ENCODE assay signal across 1 cellular context in the genomic region with DNA sequence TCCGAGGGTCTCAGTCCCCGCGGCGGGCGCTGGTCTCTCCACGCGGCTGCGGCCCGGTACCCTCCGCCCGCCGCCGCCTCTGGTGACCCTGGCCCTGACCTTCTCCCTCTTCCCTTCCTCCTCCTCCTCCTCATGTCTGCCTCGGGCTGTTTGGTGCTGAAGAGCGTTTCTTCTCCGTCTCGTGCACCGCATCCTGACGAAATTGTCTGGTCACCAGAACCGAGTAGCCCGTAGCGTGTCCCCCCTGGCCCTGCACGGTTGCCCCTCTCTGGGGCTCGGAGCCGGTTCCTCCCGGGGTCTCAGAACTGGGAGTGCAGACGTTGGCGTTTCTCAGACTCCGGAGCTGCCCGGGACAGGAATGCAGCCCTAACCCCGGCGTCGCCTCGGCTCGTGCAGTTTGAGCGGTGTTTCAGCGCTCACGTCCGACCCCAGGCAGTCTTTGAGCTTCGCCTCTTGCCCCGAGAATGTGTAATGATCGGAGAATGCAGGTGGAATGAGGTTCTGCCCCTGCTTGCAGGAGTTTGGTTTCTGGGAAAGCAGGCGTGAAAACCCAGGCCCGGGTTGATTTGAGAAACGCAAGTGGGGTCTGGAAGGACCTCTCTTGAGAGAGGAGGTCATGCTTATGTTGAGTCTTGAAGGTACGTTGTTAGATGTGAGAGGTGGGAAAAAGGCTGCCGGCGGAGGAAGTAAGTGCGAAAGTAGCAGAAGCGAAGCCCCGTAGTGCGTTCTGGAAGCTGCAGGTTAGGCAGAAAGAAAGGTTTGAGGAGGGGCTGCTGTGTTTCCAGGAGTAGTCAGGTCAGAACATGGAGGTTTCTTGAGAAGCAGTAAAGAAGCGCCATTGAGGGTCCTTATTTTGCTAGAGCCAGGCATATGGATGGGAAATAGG.
TF ChIP-seq lines count a peak whose summit lies in the region.

No MANE protein-coding gene starts in this region.

TF ChIP-seq in K562, 482 proteins besides CTCF, POLR2A, EP300 and RAD21 (continued from another document and continues in another):
- TF ChIP-seq, protein P1, sequence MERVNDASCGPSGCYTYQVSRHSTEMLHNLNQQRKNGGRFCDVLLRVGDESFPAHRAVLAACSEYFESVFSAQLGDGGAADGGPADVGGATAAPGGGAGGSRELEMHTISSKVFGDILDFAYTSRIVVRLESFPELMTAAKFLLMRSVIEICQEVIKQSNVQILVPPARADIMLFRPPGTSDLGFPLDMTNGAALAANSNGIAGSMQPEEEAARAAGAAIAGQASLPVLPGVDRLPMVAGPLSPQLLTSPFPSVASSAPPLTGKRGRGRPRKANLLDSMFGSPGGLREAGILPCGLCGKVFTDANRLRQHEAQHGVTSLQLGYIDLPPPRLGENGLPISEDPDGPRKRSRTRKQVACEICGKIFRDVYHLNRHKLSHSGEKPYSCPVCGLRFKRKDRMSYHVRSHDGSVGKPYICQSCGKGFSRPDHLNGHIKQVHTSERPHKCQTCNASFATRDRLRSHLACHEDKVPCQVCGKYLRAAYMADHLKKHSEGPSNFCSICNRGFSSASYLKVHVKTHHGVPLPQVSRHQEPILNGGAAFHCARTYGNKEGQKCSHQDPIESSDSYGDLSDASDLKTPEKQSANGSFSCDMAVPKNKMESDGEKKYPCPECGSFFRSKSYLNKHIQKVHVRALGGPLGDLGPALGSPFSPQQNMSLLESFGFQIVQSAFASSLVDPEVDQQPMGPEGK (CRISPR knock-in tag; IDR thresholded peaks at IDR 0.05; ENCODE audit: borderline replicate concordance): no peak
- no peak for TF ChIP-seq HNRNPK (IDR thresholded peaks at IDR 0.05; ENCODE audit: low read depth, low read length, poor library complexity, severe bottlenecking)
- TF ChIP-seq GTF2F1 (IDR thresholded peaks at IDR 0.05; ENCODE audit: low read depth, low read length): no peak
- TF ChIP-seq BRF1 (IDR thresholded peaks at IDR 0.05; ENCODE audit: borderline replicate concordance, extremely low read depth, insufficient read length): no peak
- no peak for TF ChIP-seq MAZ (CRISPR knock-in tag; conservative IDR thresholded peaks at IDR 0.05 in 1 of 2, IDR thresholded peaks at IDR 0.05 in 1 of 2)
- TF ChIP-seq SMARCB1 (IDR thresholded peaks at IDR 0.05; ENCODE audit: insufficient read length, low read depth): no peak
- TF ChIP-seq MTA3 (IDR thresholded peaks at IDR 0.05; ENCODE audit: borderline replicate concordance): no peak
- no peak for TF ChIP-seq BCLAF1 (IDR thresholded peaks at IDR 0.05; ENCODE audit: borderline replicate concordance in 1 of 2, control insufficient read depth in 1 of 2, low read depth in 2 of 2, low read length in 1 of 2)
- TF ChIP-seq FOXK2 (conservative IDR thresholded peaks at IDR 0.05 in 1 of 2, IDR thresholded peaks at IDR 0.05 in 1 of 2; ENCODE audit: low read depth in 2 of 2): no peak
- TF ChIP-seq ZBED1 (IDR thresholded peaks at IDR 0.05): no peak
- TF ChIP-seq, protein P2, sequence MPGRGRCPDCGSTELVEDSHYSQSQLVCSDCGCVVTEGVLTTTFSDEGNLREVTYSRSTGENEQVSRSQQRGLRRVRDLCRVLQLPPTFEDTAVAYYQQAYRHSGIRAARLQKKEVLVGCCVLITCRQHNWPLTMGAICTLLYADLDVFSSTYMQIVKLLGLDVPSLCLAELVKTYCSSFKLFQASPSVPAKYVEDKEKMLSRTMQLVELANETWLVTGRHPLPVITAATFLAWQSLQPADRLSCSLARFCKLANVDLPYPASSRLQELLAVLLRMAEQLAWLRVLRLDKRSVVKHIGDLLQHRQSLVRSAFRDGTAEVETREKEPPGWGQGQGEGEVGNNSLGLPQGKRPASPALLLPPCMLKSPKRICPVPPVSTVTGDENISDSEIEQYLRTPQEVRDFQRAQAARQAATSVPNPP (IDR thresholded peaks at IDR 0.05; ENCODE audit: borderline replicate concordance, insufficient read depth, insufficient read length): no peak
- no peak for TF ChIP-seq ZC3H8 (IDR thresholded peaks at IDR 0.05)
- TF ChIP-seq ASH1L (IDR thresholded peaks at IDR 0.05; ENCODE audit: borderline replicate concordance, low read depth, partially characterized antibody): no peak
- no peak for TF ChIP-seq SIX5 (IDR thresholded peaks at IDR 0.05; ENCODE audit: borderline replicate concordance in 1 of 2, insufficient read depth in 1 of 2, low read depth in 1 of 2, low read length in 2 of 2)
- no peak for TF ChIP-seq ZNF699 (CRISPR knock-in tag; IDR thresholded peaks at IDR 0.05; ENCODE audit: insufficient replicate concordance)
- TF ChIP-seq, protein P3, sequence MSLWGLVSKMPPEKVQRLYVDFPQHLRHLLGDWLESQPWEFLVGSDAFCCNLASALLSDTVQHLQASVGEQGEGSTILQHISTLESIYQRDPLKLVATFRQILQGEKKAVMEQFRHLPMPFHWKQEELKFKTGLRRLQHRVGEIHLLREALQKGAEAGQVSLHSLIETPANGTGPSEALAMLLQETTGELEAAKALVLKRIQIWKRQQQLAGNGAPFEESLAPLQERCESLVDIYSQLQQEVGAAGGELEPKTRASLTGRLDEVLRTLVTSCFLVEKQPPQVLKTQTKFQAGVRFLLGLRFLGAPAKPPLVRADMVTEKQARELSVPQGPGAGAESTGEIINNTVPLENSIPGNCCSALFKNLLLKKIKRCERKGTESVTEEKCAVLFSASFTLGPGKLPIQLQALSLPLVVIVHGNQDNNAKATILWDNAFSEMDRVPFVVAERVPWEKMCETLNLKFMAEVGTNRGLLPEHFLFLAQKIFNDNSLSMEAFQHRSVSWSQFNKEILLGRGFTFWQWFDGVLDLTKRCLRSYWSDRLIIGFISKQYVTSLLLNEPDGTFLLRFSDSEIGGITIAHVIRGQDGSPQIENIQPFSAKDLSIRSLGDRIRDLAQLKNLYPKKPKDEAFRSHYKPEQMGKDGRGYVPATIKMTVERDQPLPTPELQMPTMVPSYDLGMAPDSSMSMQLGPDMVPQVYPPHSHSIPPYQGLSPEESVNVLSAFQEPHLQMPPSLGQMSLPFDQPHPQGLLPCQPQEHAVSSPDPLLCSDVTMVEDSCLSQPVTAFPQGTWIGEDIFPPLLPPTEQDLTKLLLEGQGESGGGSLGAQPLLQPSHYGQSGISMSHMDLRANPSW (CRISPR knock-in tag; IDR thresholded peaks at IDR 0.05): no peak
- no peak for TF ChIP-seq CBX8 (IDR thresholded peaks at IDR 0.05; ENCODE audit: borderline replicate concordance, extremely low read depth, low read depth, low read length, poor library complexity, severe bottlenecking)
- TF ChIP-seq ELF1 (tag; IDR thresholded peaks at IDR 0.05): no peak
- no peak for TF ChIP-seq ELF2 (CRISPR knock-in tag; IDR thresholded peaks at IDR 0.05)
- TF ChIP-seq, protein P4, sequence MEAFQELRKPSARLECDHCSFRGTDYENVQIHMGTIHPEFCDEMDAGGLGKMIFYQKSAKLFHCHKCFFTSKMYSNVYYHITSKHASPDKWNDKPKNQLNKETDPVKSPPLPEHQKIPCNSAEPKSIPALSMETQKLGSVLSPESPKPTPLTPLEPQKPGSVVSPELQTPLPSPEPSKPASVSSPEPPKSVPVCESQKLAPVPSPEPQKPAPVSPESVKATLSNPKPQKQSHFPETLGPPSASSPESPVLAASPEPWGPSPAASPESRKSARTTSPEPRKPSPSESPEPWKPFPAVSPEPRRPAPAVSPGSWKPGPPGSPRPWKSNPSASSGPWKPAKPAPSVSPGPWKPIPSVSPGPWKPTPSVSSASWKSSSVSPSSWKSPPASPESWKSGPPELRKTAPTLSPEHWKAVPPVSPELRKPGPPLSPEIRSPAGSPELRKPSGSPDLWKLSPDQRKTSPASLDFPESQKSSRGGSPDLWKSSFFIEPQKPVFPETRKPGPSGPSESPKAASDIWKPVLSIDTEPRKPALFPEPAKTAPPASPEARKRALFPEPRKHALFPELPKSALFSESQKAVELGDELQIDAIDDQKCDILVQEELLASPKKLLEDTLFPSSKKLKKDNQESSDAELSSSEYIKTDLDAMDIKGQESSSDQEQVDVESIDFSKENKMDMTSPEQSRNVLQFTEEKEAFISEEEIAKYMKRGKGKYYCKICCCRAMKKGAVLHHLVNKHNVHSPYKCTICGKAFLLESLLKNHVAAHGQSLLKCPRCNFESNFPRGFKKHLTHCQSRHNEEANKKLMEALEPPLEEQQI (IDR thresholded peaks at IDR 0.05): no peak
- TF ChIP-seq SOX6 (IDR thresholded peaks at IDR 0.05): no peak
- TF ChIP-seq JUND (IDR thresholded peaks at IDR 0.05; ENCODE audit: borderline replicate concordance, low read depth, low read length): no peak
- TF ChIP-seq JUND (tag; IDR thresholded peaks at IDR 0.05; ENCODE audit: borderline replicate concordance, low read depth, low read length): no peak
- TF ChIP-seq SREBF2 (CRISPR knock-in tag; IDR thresholded peaks at IDR 0.05): no peak
- no peak for TF ChIP-seq ZSCAN32 (CRISPR knock-in tag; IDR thresholded peaks at IDR 0.05)
- TF ChIP-seq, protein P5, sequence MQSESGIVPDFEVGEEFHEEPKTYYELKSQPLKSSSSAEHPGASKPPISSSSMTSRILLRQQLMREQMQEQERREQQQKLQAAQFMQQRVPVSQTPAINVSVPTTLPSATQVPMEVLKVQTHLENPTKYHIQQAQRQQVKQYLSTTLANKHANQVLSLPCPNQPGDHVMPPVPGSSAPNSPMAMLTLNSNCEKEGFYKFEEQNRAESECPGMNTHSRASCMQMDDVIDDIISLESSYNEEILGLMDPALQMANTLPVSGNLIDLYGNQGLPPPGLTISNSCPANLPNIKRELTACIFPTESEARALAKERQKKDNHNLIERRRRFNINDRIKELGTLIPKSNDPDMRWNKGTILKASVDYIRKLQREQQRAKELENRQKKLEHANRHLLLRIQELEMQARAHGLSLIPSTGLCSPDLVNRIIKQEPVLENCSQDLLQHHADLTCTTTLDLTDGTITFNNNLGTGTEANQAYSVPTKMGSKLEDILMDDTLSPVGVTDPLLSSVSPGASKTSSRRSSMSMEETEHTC (IDR thresholded peaks at IDR 0.05): no peak
- TF ChIP-seq TARDBP (IDR thresholded peaks at IDR 0.05): no peak
- no peak for TF ChIP-seq PURB (CRISPR knock-in tag; IDR thresholded peaks at IDR 0.05; ENCODE audit: low read depth)
- TF ChIP-seq, protein P6, sequence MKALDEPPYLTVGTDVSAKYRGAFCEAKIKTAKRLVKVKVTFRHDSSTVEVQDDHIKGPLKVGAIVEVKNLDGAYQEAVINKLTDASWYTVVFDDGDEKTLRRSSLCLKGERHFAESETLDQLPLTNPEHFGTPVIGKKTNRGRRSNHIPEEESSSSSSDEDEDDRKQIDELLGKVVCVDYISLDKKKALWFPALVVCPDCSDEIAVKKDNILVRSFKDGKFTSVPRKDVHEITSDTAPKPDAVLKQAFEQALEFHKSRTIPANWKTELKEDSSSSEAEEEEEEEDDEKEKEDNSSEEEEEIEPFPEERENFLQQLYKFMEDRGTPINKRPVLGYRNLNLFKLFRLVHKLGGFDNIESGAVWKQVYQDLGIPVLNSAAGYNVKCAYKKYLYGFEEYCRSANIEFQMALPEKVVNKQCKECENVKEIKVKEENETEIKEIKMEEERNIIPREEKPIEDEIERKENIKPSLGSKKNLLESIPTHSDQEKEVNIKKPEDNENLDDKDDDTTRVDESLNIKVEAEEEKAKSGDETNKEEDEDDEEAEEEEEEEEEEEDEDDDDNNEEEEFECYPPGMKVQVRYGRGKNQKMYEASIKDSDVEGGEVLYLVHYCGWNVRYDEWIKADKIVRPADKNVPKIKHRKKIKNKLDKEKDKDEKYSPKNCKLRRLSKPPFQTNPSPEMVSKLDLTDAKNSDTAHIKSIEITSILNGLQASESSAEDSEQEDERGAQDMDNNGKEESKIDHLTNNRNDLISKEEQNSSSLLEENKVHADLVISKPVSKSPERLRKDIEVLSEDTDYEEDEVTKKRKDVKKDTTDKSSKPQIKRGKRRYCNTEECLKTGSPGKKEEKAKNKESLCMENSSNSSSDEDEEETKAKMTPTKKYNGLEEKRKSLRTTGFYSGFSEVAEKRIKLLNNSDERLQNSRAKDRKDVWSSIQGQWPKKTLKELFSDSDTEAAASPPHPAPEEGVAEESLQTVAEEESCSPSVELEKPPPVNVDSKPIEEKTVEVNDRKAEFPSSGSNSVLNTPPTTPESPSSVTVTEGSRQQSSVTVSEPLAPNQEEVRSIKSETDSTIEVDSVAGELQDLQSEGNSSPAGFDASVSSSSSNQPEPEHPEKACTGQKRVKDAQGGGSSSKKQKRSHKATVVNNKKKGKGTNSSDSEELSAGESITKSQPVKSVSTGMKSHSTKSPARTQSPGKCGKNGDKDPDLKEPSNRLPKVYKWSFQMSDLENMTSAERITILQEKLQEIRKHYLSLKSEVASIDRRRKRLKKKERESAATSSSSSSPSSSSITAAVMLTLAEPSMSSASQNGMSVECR (CRISPR knock-in tag; IDR thresholded peaks at IDR 0.05): 0 out of 2 replicates have a peak, but pooled peaks have one; percentile 7
- TF ChIP-seq SPI1 (IDR thresholded peaks at IDR 0.05; ENCODE audit: borderline replicate concordance, low read depth, low read length): no peak
- no peak for TF ChIP-seq MBD2 (IDR thresholded peaks at IDR 0.05; ENCODE audit: borderline replicate concordance, low read depth)
- no peak for TF ChIP-seq FUS (optimal IDR thresholded peaks at IDR 0.05; ENCODE audit: low read depth, low read length)
